13 cellular contexts compared by ENCODE assay signal in the genomic region with DNA sequence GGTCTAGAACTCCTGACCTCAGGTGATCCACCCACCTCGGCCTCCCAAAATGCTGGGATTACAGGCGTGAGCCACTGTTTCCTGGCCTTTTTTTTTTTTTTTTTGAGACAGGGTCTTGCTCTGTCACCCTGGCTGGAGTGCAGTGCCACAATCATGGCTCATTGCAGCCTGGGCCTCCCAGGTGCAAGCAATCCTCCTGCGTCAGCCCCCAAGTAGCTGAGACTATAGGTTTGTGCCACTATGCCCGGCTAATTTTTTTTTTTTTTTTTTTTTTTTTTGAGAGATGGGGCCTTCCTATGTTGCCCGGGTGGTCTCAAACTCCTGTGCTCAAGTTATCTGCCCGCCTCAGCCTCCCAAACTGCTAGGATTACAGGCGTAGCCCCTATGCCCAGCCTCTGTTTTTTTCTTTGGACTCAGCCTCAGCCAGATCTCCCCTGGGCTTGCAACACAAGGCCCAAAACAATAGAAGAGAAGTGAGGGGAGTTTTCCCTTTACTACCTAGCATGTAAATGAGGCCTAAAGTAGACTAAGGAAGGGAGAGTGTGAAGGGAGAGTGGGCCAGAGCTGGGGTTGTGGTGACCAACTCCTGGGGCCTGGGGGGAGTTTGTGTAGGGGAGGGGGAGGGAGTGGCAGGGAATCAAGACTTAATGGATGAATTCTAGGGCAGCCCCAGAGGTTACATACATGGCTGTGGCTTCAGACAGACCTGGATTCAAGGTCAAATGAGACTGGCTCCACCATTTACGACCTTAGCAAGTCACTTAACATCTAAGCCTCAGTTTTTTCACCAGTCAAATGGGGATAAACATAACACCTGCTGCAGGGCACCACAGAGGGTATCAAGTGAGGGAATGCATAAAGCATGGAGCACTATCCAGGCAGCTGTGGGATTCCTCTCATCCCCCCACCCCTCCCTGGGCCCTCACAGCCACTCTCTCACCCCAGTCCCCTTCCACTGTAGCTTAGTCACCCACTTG. TPM values are rescaled to one million over a fixed set of nuclear protein-coding genes. Genes with fewer than 3 reads are reported as not detected.
DNase-seq lines count a peak whose midpoint lies in the region; ATAC-seq and TF ChIP-seq lines count a peak whose summit lies in the region.
"Had no signal": no experiment of that assay in that cellular context is flagged by ENCODE, and none has a peak within 500 bp of the region (broad histone marks: within the 10 kb centered on the region; RNA-seq: fewer than 3 reads in every experiment).

No MANE protein-coding gene starts in this region.

- CTCF ChIA-PET in T-cell (lab: Charles Lee) (interaction anchor here (0.6 to 3.5 kb wide), 6 partner anchors 8 to 474 kb away, joined by 3 to 21 read pairs (median 5); partner anchors contain the start of gene SH3BGRL3 (in 1 of the 2)), PC-3 (lab: Charles Lee) (no interaction called here)

- no peaks in the 10 kb centered on the region for H3K79me2 ChIP-seq in PC-3 (ENCODE audit: low read length)

- no peaks in the 10 kb centered on the region for H3K36me3 ChIP-seq in tibial artery
- no peaks in the 10 kb centered on the region for H3K36me3 ChIP-seq in PC-3 (ENCODE audit: low read depth, low read length)

- POLR2A ChIA-PET in T-cell (lab: Charles Lee) (interaction anchor here (0.6 to 0.7 kb wide), 2 partner anchors 20 to 42 kb away, joined by 4 to 5 read pairs; no protein-coding TSS in a partner anchor), PC-3 (lab: Charles Lee; ENCODE audit: unreplicated experiment) (no interaction called here)

- H3K9me2 ChIP-seq in PC-3 (replicated peaks; ENCODE audit: low read length) = no peaks in the 10 kb centered on the region

- H3K9me3 ChIP-seq in tibial artery (no peaks in the 10 kb centered on the region), PC-3 (ENCODE audit: low read length) (no peaks in the 10 kb centered on the region)

- H3K4me3 ChIP-seq in tibial artery = no peak overlapping the region
- no peak overlapping the region for H3K4me3 ChIP-seq in PC-3 (ENCODE audit: low read length)
- H3K4me3 ChIP-seq: dorsolateral prefrontal cortex had no signal

- no peaks in the 10 kb centered on the region for H3K27me3 Mint-ChIP-seq in stimulated activated naive CD8-positive, alpha-beta T cell treated with anti-CD3 and anti-CD28 coated beads, Interleukin-15, Interleukin-2, amounts not matched to agents 100 ng/mL and 50 ng/mL, for 24 hours
- no peaks in the 10 kb centered on the region for H3K27me3 Mint-ChIP-seq in T-cell
- peaks cover 1 to 3% (median 2%) of the 10 kb centered on the region in 3 donors for H3K27me3 Mint-ChIP-seq in immature natural killer cell (ENCODE audit: low read depth in 3 of 3)

- TF ChIP-seq CTCF in tibial artery (IDR thresholded peaks at IDR 0.05) (no peak), PC-3 (conservative IDR thresholded peaks at IDR 0.05; ENCODE audit: low read depth, low read length) (no peak)

- DNase-seq in stimulated activated naive CD8-positive, alpha-beta T cell treated with anti-CD3 and anti-CD28 coated beads, Interleukin-15, Interleukin-2, amounts not matched to agents 100 U/mL and 50 U/mL, for 24 hours = no peak
- DNase-seq in T-cell = no peak
- no peak for DNase-seq in immature natural killer cell
- no peak for DNase-seq in tibial artery
- no peak for DNase-seq in amniotic stem cell (lab: John Stamatoyannopoulos, UW)
- no peak for DNase-seq in C1 segment of cervical spinal cord (lab: John Stamatoyannopoulos, UW)
- DNase-seq in PC-3 = no peak
- DNase-seq: activated CD4-positive, alpha-beta T cell treated with anti-CD3 and anti-CD28 coated beads, Interleukin-2, amount 50 U/mL, for 4 hours; dorsolateral prefrontal cortex; NCI-H2081 had no signal

- H3K4me3 Mint-ChIP-seq in stimulated activated naive CD8-positive, alpha-beta T cell treated with anti-CD3 and anti-CD28 coated beads, Interleukin-15, Interleukin-2, amounts not matched to agents 100 ng/mL and 50 ng/mL, for 24 hours = no peak overlapping the region
- H3K4me3 Mint-ChIP-seq in T-cell (peak overlapping the region; percentile 18 to 99 (median 63)), immature natural killer cell (peak overlapping the region in 4 of 5 donors; percentile 33 to 49 (median 42))

- no TSS peak for BruUV-seq in PC-3 (replicated peaks; lab: Mats Ljungman, UMichigan)

- H3K27ac ChIP-seq in tibial artery (no peak overlapping the region), PC-3 (ENCODE audit: low read length) (no peak overlapping the region)
- H3K27ac ChIP-seq: dorsolateral prefrontal cortex had no signal

- no peak overlapping the region for H3K9ac ChIP-seq in PC-3 (ENCODE audit: low read length)

- peaks cover 75% of the 10 kb centered on the region for H3K4me1 Mint-ChIP-seq in stimulated activated naive CD8-positive, alpha-beta T cell treated with anti-CD3 and anti-CD28 coated beads, Interleukin-15, Interleukin-2, amounts not matched to agents 100 ng/mL and 50 ng/mL, for 24 hours (ENCODE audit: low read depth)
- peaks cover 59 to 71% (median 69%) of the 10 kb centered on the region in 3 donors for H3K4me1 Mint-ChIP-seq in T-cell
- peaks cover 77 to 92% of the 10 kb centered on the region in 2 donors for H3K4me1 Mint-ChIP-seq in immature natural killer cell

- H3K27ac Mint-ChIP-seq in stimulated activated naive CD8-positive, alpha-beta T cell treated with anti-CD3 and anti-CD28 coated beads, Interleukin-15, Interleukin-2, amounts not matched to agents 100 ng/mL and 50 ng/mL, for 24 hours = peak overlapping the region; percentile 84
- H3K27ac Mint-ChIP-seq in T-cell (peak overlapping the region; percentile 90 to 92), immature natural killer cell (peak overlapping the region; percentile 26 to 85 (median 76))
- H3K27ac Mint-ChIP-seq: progenitor cell of endocrine pancreas had no signal

- no peak for ATAC-seq in stimulated activated naive CD8-positive, alpha-beta T cell treated with anti-CD3 and anti-CD28 coated beads, Interleukin-15, Interleukin-2, amounts not matched to agents 100 U/mL and 50 U/mL, for 24 hours
- ATAC-seq in T-cell (replicated peaks in 1 of 4) (no peak), PC-3 (no peak)

- H3K27me3 ChIP-seq in tibial artery = peaks cover 0 to 11% of the 10 kb centered on the region in 2 donors
- no peaks in the 10 kb centered on the region for H3K27me3 ChIP-seq in PC-3 (ENCODE audit: low read length)
- H3K27me3 ChIP-seq: dorsolateral prefrontal cortex had no signal

- H3K4me1 ChIP-seq in tibial artery (peaks cover 0 to 2% (median 1%) of the 10 kb centered on the region in 4 donors), PC-3 (ENCODE audit: insufficient read depth, low read length) (no peaks in the 10 kb centered on the region)

- intact Hi-C loops in tibial artery (cut with DNase I; ENCODE audit: low total_unique reads) (no loop called here), PC-3 (cut with micrococcal nuclease) (no loop called here)

- peaks cover 12% of the 10 kb centered on the region for H3K36me3 Mint-ChIP-seq in stimulated activated naive CD8-positive, alpha-beta T cell treated with anti-CD3 and anti-CD28 coated beads, Interleukin-15, Interleukin-2, amounts not matched to agents 100 ng/mL and 50 ng/mL, for 24 hours (ENCODE audit: low read depth)
- peaks cover 21% of the 10 kb centered on the region for H3K36me3 Mint-ChIP-seq in T-cell
- H3K36me3 Mint-ChIP-seq in immature natural killer cell = peaks cover 0 to 3% (median under 1%) of the 10 kb centered on the region in 3 donors

- no peak overlapping the region for H2AFZ ChIP-seq in PC-3 (ENCODE audit: low read length)

- H3K4me2 ChIP-seq in PC-3 (ENCODE audit: low read length) = no peak overlapping the region

- no peaks in the 10 kb centered on the region for H4K20me1 ChIP-seq in PC-3 (ENCODE audit: low read length)

- H3F3A ChIP-seq in PC-3 (ENCODE audit: low read length, unreplicated experiment) = no peaks in the 10 kb centered on the region

- no peaks in the 10 kb centered on the region for H3K9me3 Mint-ChIP-seq in stimulated activated naive CD8-positive, alpha-beta T cell treated with anti-CD3 and anti-CD28 coated beads, Interleukin-15, Interleukin-2, amounts not matched to agents 100 ng/mL and 50 ng/mL, for 24 hours
- H3K9me3 Mint-ChIP-seq in T-cell (no peaks in the 10 kb centered on the region), immature natural killer cell (no peaks in the 10 kb centered on the region)

RNA-seq across cellular contexts. Expression of gene CD52, which starts 1.6 kb away (rescaled TPM):
- total RNA-seq in T-cell (1,000 to 10,000 TPM in 4 of 5 donors, 100 to 1,000 TPM in 1; 994 to 1,121 (median 1,054) TPM), PC-3 (2014; rRNA removed) (not detected in 2 replicates)
- polyA plus RNA-seq in immature natural killer cell = 1,000 to 10,000 TPM; 3,509 to 3,975 (median 3,639) TPM
- total RNA-seq: SK-MEL-5 had no signal

RNA-seq across cellular contexts. Expression of gene UBXN11, which starts 9.7 kb away (rescaled TPM):
- total RNA-seq in T-cell (100 to 1,000 TPM in 3 of 5 donors, 10 to 100 TPM in 2; 39.5 to 112 (median 104) TPM), PC-3 (2014; rRNA removed) (19.4 and 24.6 TPM in 2 replicates)
- 1 to 10 TPM; 5.7 to 8.8 (median 8.3) TPM for polyA plus RNA-seq in immature natural killer cell

RNA-seq across cellular contexts. Expression of gene SH3BGRL3, which starts 36.3 kb away (rescaled TPM):
- total RNA-seq in T-cell = 100 to 1,000 TPM; 218 to 457 (median 370) TPM
- 1,000 to 10,000 TPM; 1,203 to 2,040 (median 1,333) TPM for polyA plus RNA-seq in immature natural killer cell
- 181 and 193 TPM in 2 replicates for total RNA-seq in PC-3 (2014; rRNA removed)

RNA-seq across cellular contexts. Expression of gene CRYBG2, which starts 37.8 kb away (rescaled TPM):
- total RNA-seq in T-cell (1 to 10 TPM; 3.0 to 7.3 (median 5.1) TPM), PC-3 (2014; rRNA removed) (15.3 and 16.1 TPM in 2 replicates)
- 1 to 10 TPM in 2 of 3 donors, not detected in 1; 1.2 to 1.3 TPM for polyA plus RNA-seq in immature natural killer cell
- total RNA-seq: SK-MEL-5 had no signal

RNA-seq across cellular contexts. Expression of gene ZNF683, which starts 56.4 kb away (rescaled TPM):
- total RNA-seq in T-cell (10 to 100 TPM in 2 of 5 donors, 1 to 10 TPM in 2, under 1 TPM in 1; 0.32 to 23.1 (median 5.3) TPM), PC-3 (2014; rRNA removed) (not detected in 2 replicates)
- 10 to 100 TPM in 2 of 3 donors, 1 to 10 TPM in 1; 4.1 to 61.3 (median 24.2) TPM for polyA plus RNA-seq in immature natural killer cell
- total RNA-seq: progenitor cell of endocrine pancreas, SK-MEL-5 had no signal

Comparison
In these comparisons a context has a peak if more than half of its experiments do, and no peak if none do; other contexts are left out.
1. RNA of gene CD52, which starts 1.6 kb away (total RNA-seq): 994 to 1,121 TPM in T-cell; not detected in PC-3; every median in the first group is over 100 times any median in the second.
2. Peak in every context shown above with its lines, with median percentiles within 50 percentile points of each other: H3K27ac Mint-ChIP-seq.